Comparison of ENCODE assay signal across 8 cellular contexts in the genomic region with DNA sequence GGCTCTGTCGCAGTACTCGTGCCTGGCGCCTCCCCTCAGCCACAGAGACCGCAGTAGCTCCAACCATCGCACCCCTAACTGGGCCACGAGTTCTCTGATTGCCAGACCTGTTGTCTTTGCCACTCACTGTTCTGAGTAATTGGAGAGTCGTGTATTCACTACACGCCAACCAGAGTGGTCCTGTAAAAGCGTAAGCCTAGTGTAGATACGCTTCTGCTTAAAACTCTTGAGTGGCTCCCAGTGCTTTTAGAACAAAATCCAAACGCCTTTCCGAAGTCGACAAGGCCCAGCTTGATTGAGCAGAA. TPM values are rescaled to one million over a fixed set of nuclear protein-coding genes. Genes with fewer than 3 reads are reported as not detected.
DNase-seq lines count a peak whose midpoint lies in the region; ATAC-seq and TF ChIP-seq lines count a peak whose summit lies in the region.

No MANE protein-coding gene starts in this region.

- peak overlapping the region; percentile 82 for H3K27ac ChIP-seq in colonic mucosa

- peaks cover 29% of the 10 kb centered on the region for H3K36me3 Mint-ChIP-seq in nephron (ENCODE audit: low read depth)

- H3K4me3 Mint-ChIP-seq in nephron, result peak overlapping the region; percentile 96 to 100 (median 96)

- H3K9me3 ChIP-seq in colonic mucosa, result no peaks in the 10 kb centered on the region

- H3K36me3 ChIP-seq in colonic mucosa, result peaks cover 10% of the 10 kb centered on the region

- no peaks in the 10 kb centered on the region for H3K27me3 ChIP-seq in colonic mucosa

- no peak for ATAC-seq in esophagus mucosa

- H3K27ac Mint-ChIP-seq in nephron, result peak overlapping the region; percentile 85 to 98 (median 94)

- peak overlapping the region; percentile 89 for H3K4me3 ChIP-seq in colonic mucosa

- peaks cover 16% of the 10 kb centered on the region for H3K4me1 ChIP-seq in colonic mucosa

- no peaks in the 10 kb centered on the region for H3K9me3 Mint-ChIP-seq in nephron

- no peaks in the 10 kb centered on the region for H3K27me3 Mint-ChIP-seq in nephron (ENCODE audit: low read depth)

- H3K9ac ChIP-seq in colonic mucosa (ENCODE audit: low read depth in 2 of 2, low read length in 2 of 2), result peak overlapping the region; percentile 77 to 87

- intact Hi-C loops in colonic mucosa (cut with DNase I), result loop anchor here (5.0 kb wide), 1 partner anchor 49 kb away; the partner anchor contains the start of gene SLC7A6

- H3K4me1 Mint-ChIP-seq in nephron, result peaks cover 31% of the 10 kb centered on the region

- TF ChIP-seq CTCF in colonic mucosa (IDR thresholded peaks at IDR 0.05), result no peak
- TF ChIP-seq CTCF in nephron (IDR thresholded peaks at IDR 0.05; ENCODE audit: unreplicated experiment in 3 of 3), result no peak

- peak; percentile 70 for DNase-seq in NOMO-1 treated with DMSO at 0.1 percent for 48 hours (lab: John Stamatoyannopoulos, UW; ENCODE audit: unreplicated experiment)
- no peak for DNase-seq in NOMO-1 treated with dmso at 0.1 percent for 144 hours (lab: John Stamatoyannopoulos, UW; ENCODE audit: unreplicated experiment)
- peak; percentile 62 for DNase-seq in NCI-H69 (lab: John Stamatoyannopoulos, UW)
- DNase-seq in colonic mucosa, result no peak
- no peak for DNase-seq in NCI-H524 treated with DMSO at 0.1 percent for 48 hours (lab: John Stamatoyannopoulos, UW)
- no peak for DNase-seq in NCI-H446 treated with DMSO at 0.1 percent for 48 hours (lab: John Stamatoyannopoulos, UW)

RNA-seq across cellular contexts. Expression of gene PRMT7, which starts 0.4 kb away (rescaled TPM):
- 10 to 100 TPM; 18.0 to 45.4 TPM for total RNA-seq in colonic mucosa
- 14.8 TPM for total RNA-seq in esophagus mucosa

RNA-seq across cellular contexts. Expression of gene SLC7A6OS, which starts 0.5 kb away (rescaled TPM):
- total RNA-seq in colonic mucosa (10 to 100 TPM; 15.2 to 16.6 TPM), esophagus mucosa (8.1 TPM)

RNA-seq across cellular contexts. Expression of gene SLC7A6, which starts 46.9 kb away (rescaled TPM):
- 10 to 100 TPM; 22.0 to 42.2 TPM for total RNA-seq in colonic mucosa
- 4.7 TPM for total RNA-seq in esophagus mucosa

Comparison
In these comparisons a context has a peak if more than half of its experiments do, and no peak if none do; other contexts are left out.
1. DNase-seq: peak in NOMO-1 treated with DMSO at 0.1 percent for 48 hours (single experiment) and NCI-H69 (single experiment); none in NOMO-1 treated with dmso at 0.1 percent for 144 hours (single experiment), colonic mucosa (single experiment), NCI-H524 treated with DMSO at 0.1 percent for 48 hours (single experiment) and NCI-H446 treated with DMSO at 0.1 percent for 48 hours (single experiment).